Comparison of ENCODE assay signal across 30 cellular contexts in genomic region chr6:38681850-38682249, GRCh38. TPM values are rescaled to one million over a fixed set of nuclear protein-coding genes. Genes with fewer than 3 reads are reported as not detected.
"Had no signal": no experiment of that assay in that cellular context is flagged by ENCODE, and none has a peak within 500 bp of the region (broad histone marks: within the 10 kb centered on the region; RNA-seq: fewer than 3 reads in every experiment).

No MANE protein-coding gene starts in this region.

- H3K9me3 ChIP-seq: gastrocnemius medialis, left lung, neutrophil, testis, tibial artery had no signal

- H3K4me3 ChIP-seq: dorsolateral prefrontal cortex, gastrocnemius medialis, hepatocyte, left lung, smooth muscle cell, testis, tibial artery had no signal

- H3K4me1 Mint-ChIP-seq: neural crest cell had no signal

- ATAC-seq: esophagus mucosa; gastrocnemius medialis; left cardiac atrium; left lung; natural killer cell treated with Interleukin-12 subunit alpha and Interleukin-12 subunit beta and Interleukin-15 and Interleukin-18, amount 100 ng/mL, for 72 hours; sciatic nerve had no signal

- H3K4me1 ChIP-seq: parathyroid adenoma had no signal

- H3K27me3 Mint-ChIP-seq: natural killer cell treated with Interleukin-12 subunit alpha and Interleukin-12 subunit beta and Interleukin-15 and Interleukin-18, amount 100 ng/mL, for 72 hours; progenitor cell of endocrine pancreas; type B pancreatic cell had no signal

- H3K27me3 ChIP-seq: dorsolateral prefrontal cortex, gastrocnemius medialis, hepatocyte, left lung, neutrophil, testis, tibial artery had no signal

- H3K27ac Mint-ChIP-seq: natural killer cell treated with Interleukin-12 subunit alpha and Interleukin-12 subunit beta and Interleukin-15 and Interleukin-18, amount 100 ng/mL, for 72 hours; progenitor cell of endocrine pancreas; type B pancreatic cell had no signal

- H2AFZ ChIP-seq: hepatocyte, parathyroid adenoma had no signal

- H3K4me3 Mint-ChIP-seq: natural killer cell treated with Interleukin-12 subunit alpha and Interleukin-12 subunit beta and Interleukin-15 and Interleukin-18, amount 100 ng/mL, for 72 hours; neural crest cell; type B pancreatic cell had no signal

- DNase-seq: cortex of kidney; dorsolateral prefrontal cortex; effector CD4-positive, alpha-beta T cell; foreskin fibroblast; gastrocnemius medialis; head of caudate nucleus; left cardiac atrium; left lung; mesendoderm; stimulated activated CD4-positive, alpha-beta T cell treated with anti-CD3 and anti-CD28 coated beads, Interleukin-12 subunit alpha, Interleukin-12 subunit beta, amount 100 ng/mL, for 4 hours; stimulated activated CD4-positive, alpha-beta T cell treated with anti-CD3 and anti-CD28 coated beads, Interleukin-1b, Interleukin-23, amount 100 ng/mL, for 48 hours; stimulated activated CD4-positive, alpha-beta T cell treated with anti-CD3 and anti-CD28 coated beads, Interleukin-4, amount 100 ng/mL, for 1 hour; stimulated activated CD8-positive, alpha-beta memory T cell treated with anti-CD3 and anti-CD28 coated beads, Interleukin-4, amount 100 ng/mL, for 48 hours; stimulated activated naive CD4-positive, alpha-beta T cell; substantia nigra; testis; tibial artery had no signal

- H3K4me2 ChIP-seq: hepatocyte, smooth muscle cell had no signal

- H3K9ac ChIP-seq: parathyroid adenoma had no signal

- H3K79me2 ChIP-seq: parathyroid adenoma had no signal

- H3K27ac ChIP-seq: dorsolateral prefrontal cortex, epithelial cell of prostate, gastrocnemius medialis, hepatocyte, left lung, neutrophil, parathyroid adenoma, testis, tibial artery had no signal

- H3K9me3 Mint-ChIP-seq: natural killer cell treated with Interleukin-12 subunit alpha and Interleukin-12 subunit beta and Interleukin-15 and Interleukin-18, amount 100 ng/mL, for 72 hours; neural crest cell; type B pancreatic cell had no signal

RNA-seq across cellular contexts. Expression of gene DNAH8, which starts 33.3 kb away (rescaled TPM):
- total RNA-seq: gastrocnemius medialis, kidney epithelial cell, left cardiac atrium, lung microvascular endothelial cell, smooth muscle cell had no signal
- polyA plus RNA-seq: smooth muscle cell had no signal
